ENCODE assay signal across 1 cellular context in the genomic region with DNA sequence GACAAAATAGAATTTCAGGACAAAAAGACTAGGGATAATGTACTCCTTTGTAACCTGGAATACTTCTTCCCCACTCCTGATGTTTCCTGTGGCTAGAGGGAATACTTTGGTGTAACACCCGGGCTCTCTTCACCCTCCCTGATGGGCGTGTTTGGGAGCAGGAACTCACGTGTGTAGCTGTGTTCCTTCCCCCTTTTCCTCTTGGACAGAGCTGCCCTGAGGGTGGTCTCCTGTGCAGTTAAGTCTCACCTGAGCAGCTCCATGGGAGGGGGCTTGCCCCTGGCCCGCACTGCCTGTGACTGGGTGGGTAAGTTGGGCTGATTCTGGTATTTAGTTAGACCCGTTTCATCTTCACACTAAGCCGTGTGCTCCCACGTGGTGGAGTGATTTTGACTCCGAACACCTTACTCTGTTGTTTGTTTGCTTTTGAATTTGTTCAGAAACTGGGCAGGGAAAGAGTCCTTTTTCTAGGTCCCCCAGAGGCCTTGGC.
TF ChIP-seq lines count a peak whose summit lies in the region.

No MANE protein-coding gene starts in this region.

TF ChIP-seq in HepG2, 621 proteins besides CTCF, POLR2A, EP300 and RAD21 (continued from another document and continues in another):
- TF ChIP-seq, protein P1, sequence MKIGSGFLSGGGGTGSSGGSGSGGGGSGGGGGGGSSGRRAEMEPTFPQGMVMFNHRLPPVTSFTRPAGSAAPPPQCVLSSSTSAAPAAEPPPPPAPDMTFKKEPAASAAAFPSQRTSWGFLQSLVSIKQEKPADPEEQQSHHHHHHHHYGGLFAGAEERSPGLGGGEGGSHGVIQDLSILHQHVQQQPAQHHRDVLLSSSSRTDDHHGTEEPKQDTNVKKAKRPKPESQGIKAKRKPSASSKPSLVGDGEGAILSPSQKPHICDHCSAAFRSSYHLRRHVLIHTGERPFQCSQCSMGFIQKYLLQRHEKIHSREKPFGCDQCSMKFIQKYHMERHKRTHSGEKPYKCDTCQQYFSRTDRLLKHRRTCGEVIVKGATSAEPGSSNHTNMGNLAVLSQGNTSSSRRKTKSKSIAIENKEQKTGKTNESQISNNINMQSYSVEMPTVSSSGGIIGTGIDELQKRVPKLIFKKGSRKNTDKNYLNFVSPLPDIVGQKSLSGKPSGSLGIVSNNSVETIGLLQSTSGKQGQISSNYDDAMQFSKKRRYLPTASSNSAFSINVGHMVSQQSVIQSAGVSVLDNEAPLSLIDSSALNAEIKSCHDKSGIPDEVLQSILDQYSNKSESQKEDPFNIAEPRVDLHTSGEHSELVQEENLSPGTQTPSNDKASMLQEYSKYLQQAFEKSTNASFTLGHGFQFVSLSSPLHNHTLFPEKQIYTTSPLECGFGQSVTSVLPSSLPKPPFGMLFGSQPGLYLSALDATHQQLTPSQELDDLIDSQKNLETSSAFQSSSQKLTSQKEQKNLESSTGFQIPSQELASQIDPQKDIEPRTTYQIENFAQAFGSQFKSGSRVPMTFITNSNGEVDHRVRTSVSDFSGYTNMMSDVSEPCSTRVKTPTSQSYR (CRISPR knock-in tag; IDR thresholded peaks at IDR 0.05; ENCODE audit: borderline replicate concordance) = peak; percentile 27; the same call in 1 of the 2 replicates
- TF ChIP-seq PHF21A (CRISPR knock-in tag; IDR thresholded peaks at IDR 0.05) (no peak), RNF2 (conservative IDR thresholded peaks at IDR 0.05; ENCODE audit: low read depth) (peak; percentile 93), TARDBP (CRISPR knock-in tag; IDR thresholded peaks at IDR 0.05) (peak; percentile 92), ZNF460 (CRISPR knock-in tag; IDR thresholded peaks at IDR 0.05; ENCODE audit: borderline replicate concordance) (no peak), DPF2 (CRISPR knock-in tag; IDR thresholded peaks at IDR 0.05; ENCODE audit: borderline replicate concordance, low read depth) (no peak), KAT8 (CRISPR knock-in tag; IDR thresholded peaks at IDR 0.05) (peak; percentile 96), BRD4 (CRISPR knock-in tag; IDR thresholded peaks at IDR 0.05) (peak; percentile 81), GTF2F1 (IDR thresholded peaks at IDR 0.05; ENCODE audit: low read length) (no peak), ZNF331 (CRISPR knock-in tag; IDR thresholded peaks at IDR 0.05) (peak; percentile 83), ZNF792 (CRISPR knock-in tag; IDR thresholded peaks at IDR 0.05) (peak; percentile 88), ZMYM3 (CRISPR knock-in tag; IDR thresholded peaks at IDR 0.05) (no peak), ZNF30 (CRISPR knock-in tag; IDR thresholded peaks at IDR 0.05) (peak; percentile 78; the same call in 1 of the 2 replicates), HNF4G (IDR thresholded peaks at IDR 0.05; ENCODE audit: borderline replicate concordance, low read depth, low read length) (no peak), HNF4G (CRISPR knock-in tag; IDR thresholded peaks at IDR 0.05; ENCODE audit: borderline replicate concordance, low read depth) (0 out of 2 replicates have a peak, but pooled peaks have one; percentile 38), FOXA3 (CRISPR knock-in tag; IDR thresholded peaks at IDR 0.05) (peak; percentile 71), SALL2 (CRISPR knock-in tag; IDR thresholded peaks at IDR 0.05) (peak; percentile 69; the same call in 1 of the 2 replicates), ZNF225 (CRISPR knock-in tag; IDR thresholded peaks at IDR 0.05) (0 out of 2 replicates have a peak, but pooled peaks have one; percentile 69), JUND (CRISPR knock-in tag; IDR thresholded peaks at IDR 0.05) (no peak), SCMH1 (CRISPR knock-in tag; IDR thresholded peaks at IDR 0.05; ENCODE audit: borderline replicate concordance) (no peak), ZNF547 (CRISPR knock-in tag; IDR thresholded peaks at IDR 0.05) (peak; percentile 87), TBL1XR1 (IDR thresholded peaks at IDR 0.05; ENCODE audit: borderline replicate concordance, low read length, partially characterized antibody) (no peak), ZNF567 (CRISPR knock-in tag; IDR thresholded peaks at IDR 0.05; ENCODE audit: borderline replicate concordance) (0 out of 2 replicates have a peak, but pooled peaks have one; percentile 59)
- TF ChIP-seq, protein P2, sequence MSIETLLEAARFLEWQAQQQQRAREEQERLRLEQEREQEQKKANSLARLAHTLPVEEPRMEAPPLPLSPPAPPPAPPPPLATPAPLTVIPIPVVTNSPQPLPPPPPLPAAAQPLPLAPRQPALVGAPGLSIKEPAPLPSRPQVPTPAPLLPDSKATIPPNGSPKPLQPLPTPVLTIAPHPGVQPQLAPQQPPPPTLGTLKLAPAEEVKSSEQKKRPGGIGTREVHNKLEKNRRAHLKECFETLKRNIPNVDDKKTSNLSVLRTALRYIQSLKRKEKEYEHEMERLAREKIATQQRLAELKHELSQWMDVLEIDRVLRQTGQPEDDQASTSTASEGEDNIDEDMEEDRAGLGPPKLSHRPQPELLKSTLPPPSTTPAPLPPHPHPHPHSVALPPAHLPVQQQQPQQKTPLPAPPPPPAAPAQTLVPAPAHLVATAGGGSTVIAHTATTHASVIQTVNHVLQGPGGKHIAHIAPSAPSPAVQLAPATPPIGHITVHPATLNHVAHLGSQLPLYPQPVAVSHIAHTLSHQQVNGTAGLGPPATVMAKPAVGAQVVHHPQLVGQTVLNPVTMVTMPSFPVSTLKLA (IDR thresholded peaks at IDR 0.05) = peak; percentile 61
- TF ChIP-seq, protein P3, sequence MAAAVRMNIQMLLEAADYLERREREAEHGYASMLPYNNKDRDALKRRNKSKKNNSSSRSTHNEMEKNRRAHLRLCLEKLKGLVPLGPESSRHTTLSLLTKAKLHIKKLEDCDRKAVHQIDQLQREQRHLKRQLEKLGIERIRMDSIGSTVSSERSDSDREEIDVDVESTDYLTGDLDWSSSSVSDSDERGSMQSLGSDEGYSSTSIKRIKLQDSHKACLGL (CRISPR knock-in tag; IDR thresholded peaks at IDR 0.05) = peak; percentile 53; the same call in 1 of the 2 replicates
- TF ChIP-seq, protein P4, sequence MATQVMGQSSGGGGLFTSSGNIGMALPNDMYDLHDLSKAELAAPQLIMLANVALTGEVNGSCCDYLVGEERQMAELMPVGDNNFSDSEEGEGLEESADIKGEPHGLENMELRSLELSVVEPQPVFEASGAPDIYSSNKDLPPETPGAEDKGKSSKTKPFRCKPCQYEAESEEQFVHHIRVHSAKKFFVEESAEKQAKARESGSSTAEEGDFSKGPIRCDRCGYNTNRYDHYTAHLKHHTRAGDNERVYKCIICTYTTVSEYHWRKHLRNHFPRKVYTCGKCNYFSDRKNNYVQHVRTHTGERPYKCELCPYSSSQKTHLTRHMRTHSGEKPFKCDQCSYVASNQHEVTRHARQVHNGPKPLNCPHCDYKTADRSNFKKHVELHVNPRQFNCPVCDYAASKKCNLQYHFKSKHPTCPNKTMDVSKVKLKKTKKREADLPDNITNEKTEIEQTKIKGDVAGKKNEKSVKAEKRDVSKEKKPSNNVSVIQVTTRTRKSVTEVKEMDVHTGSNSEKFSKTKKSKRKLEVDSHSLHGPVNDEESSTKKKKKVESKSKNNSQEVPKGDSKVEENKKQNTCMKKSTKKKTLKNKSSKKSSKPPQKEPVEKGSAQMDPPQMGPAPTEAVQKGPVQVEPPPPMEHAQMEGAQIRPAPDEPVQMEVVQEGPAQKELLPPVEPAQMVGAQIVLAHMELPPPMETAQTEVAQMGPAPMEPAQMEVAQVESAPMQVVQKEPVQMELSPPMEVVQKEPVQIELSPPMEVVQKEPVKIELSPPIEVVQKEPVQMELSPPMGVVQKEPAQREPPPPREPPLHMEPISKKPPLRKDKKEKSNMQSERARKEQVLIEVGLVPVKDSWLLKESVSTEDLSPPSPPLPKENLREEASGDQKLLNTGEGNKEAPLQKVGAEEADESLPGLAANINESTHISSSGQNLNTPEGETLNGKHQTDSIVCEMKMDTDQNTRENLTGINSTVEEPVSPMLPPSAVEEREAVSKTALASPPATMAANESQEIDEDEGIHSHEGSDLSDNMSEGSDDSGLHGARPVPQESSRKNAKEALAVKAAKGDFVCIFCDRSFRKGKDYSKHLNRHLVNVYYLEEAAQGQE (IDR thresholded peaks at IDR 0.05; ENCODE audit: borderline replicate concordance in 1 of 2, low read depth in 1 of 2, low read length in 2 of 2) = 0 out of 4 replicates have a peak, but pooled peaks of 1 of the 2 experiments have one; percentile 15
- TF ChIP-seq, protein P5, sequence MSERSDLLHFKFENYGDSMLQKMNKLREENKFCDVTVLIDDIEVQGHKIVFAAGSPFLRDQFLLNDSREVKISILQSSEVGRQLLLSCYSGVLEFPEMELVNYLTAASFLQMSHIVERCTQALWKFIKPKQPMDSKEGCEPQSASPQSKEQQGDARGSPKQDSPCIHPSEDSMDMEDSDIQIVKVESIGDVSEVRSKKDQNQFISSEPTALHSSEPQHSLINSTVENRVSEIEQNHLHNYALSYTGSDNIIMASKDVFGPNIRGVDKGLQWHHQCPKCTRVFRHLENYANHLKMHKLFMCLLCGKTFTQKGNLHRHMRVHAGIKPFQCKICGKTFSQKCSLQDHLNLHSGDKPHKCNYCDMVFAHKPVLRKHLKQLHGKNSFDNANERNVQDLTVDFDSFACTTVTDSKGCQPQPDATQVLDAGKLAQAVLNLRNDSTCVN (CRISPR knock-in tag; IDR thresholded peaks at IDR 0.05; ENCODE audit: borderline replicate concordance) = 0 out of 2 replicates have a peak, but pooled peaks have one; percentile 36
- TF ChIP-seq, protein P6, sequence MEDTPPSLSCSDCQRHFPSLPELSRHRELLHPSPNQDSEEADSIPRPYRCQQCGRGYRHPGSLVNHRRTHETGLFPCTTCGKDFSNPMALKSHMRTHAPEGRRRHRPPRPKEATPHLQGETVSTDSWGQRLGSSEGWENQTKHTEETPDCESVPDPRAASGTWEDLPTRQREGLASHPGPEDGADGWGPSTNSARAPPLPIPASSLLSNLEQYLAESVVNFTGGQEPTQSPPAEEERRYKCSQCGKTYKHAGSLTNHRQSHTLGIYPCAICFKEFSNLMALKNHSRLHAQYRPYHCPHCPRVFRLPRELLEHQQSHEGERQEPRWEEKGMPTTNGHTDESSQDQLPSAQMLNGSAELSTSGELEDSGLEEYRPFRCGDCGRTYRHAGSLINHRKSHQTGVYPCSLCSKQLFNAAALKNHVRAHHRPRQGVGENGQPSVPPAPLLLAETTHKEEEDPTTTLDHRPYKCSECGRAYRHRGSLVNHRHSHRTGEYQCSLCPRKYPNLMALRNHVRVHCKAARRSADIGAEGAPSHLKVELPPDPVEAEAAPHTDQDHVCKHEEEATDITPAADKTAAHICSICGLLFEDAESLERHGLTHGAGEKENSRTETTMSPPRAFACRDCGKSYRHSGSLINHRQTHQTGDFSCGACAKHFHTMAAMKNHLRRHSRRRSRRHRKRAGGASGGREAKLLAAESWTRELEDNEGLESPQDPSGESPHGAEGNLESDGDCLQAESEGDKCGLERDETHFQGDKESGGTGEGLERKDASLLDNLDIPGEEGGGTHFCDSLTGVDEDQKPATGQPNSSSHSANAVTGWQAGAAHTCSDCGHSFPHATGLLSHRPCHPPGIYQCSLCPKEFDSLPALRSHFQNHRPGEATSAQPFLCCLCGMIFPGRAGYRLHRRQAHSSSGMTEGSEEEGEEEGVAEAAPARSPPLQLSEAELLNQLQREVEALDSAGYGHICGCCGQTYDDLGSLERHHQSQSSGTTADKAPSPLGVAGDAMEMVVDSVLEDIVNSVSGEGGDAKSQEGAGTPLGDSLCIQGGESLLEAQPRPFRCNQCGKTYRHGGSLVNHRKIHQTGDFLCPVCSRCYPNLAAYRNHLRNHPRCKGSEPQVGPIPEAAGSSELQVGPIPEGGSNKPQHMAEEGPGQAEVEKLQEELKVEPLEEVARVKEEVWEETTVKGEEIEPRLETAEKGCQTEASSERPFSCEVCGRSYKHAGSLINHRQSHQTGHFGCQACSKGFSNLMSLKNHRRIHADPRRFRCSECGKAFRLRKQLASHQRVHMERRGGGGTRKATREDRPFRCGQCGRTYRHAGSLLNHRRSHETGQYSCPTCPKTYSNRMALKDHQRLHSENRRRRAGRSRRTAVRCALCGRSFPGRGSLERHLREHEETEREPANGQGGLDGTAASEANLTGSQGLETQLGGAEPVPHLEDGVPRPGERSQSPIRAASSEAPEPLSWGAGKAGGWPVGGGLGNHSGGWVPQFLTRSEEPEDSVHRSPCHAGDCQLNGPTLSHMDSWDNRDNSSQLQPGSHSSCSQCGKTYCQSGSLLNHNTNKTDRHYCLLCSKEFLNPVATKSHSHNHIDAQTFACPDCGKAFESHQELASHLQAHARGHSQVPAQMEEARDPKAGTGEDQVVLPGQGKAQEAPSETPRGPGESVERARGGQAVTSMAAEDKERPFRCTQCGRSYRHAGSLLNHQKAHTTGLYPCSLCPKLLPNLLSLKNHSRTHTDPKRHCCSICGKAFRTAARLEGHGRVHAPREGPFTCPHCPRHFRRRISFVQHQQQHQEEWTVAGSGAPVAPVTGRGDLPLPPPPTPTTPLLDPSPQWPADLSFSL (CRISPR knock-in tag; IDR thresholded peaks at IDR 0.05) = no peak
- TF ChIP-seq, protein P7, sequence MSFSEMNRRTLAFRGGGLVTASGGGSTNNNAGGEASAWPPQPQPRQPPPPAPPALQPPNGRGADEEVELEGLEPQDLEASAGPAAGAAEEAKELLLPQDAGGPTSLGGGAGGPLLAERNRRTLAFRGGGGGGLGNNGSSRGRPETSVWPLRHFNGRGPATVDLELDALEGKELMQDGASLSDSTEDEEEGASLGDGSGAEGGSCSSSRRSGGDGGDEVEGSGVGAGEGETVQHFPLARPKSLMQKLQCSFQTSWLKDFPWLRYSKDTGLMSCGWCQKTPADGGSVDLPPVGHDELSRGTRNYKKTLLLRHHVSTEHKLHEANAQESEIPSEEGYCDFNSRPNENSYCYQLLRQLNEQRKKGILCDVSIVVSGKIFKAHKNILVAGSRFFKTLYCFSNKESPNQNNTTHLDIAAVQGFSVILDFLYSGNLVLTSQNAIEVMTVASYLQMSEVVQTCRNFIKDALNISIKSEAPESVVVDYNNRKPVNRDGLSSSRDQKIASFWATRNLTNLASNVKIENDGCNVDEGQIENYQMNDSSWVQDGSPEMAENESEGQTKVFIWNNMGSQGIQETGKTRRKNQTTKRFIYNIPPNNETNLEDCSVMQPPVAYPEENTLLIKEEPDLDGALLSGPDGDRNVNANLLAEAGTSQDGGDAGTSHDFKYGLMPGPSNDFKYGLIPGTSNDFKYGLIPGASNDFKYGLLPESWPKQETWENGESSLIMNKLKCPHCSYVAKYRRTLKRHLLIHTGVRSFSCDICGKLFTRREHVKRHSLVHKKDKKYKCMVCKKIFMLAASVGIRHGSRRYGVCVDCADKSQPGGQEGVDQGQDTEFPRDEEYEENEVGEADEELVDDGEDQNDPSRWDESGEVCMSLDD (CRISPR knock-in tag; IDR thresholded peaks at IDR 0.05; ENCODE audit: borderline replicate concordance) = peak; percentile 33; the same call in 1 of the 2 replicates
- TF ChIP-seq, protein P8, sequence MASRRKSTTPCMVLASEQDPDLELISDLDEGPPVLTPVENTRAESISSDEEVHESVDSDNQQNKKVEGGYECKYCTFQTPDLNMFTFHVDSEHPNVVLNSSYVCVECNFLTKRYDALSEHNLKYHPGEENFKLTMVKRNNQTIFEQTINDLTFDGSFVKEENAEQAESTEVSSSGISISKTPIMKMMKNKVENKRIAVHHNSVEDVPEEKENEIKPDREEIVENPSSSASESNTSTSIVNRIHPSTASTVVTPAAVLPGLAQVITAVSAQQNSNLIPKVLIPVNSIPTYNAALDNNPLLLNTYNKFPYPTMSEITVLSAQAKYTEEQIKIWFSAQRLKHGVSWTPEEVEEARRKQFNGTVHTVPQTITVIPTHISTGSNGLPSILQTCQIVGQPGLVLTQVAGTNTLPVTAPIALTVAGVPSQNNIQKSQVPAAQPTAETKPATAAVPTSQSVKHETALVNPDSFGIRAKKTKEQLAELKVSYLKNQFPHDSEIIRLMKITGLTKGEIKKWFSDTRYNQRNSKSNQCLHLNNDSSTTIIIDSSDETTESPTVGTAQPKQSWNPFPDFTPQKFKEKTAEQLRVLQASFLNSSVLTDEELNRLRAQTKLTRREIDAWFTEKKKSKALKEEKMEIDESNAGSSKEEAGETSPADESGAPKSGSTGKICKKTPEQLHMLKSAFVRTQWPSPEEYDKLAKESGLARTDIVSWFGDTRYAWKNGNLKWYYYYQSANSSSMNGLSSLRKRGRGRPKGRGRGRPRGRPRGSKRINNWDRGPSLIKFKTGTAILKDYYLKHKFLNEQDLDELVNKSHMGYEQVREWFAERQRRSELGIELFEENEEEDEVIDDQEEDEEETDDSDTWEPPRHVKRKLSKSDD (CRISPR knock-in tag; IDR thresholded peaks at IDR 0.05; ENCODE audit: low read depth) = no peak
